In the genomic region with DNA sequence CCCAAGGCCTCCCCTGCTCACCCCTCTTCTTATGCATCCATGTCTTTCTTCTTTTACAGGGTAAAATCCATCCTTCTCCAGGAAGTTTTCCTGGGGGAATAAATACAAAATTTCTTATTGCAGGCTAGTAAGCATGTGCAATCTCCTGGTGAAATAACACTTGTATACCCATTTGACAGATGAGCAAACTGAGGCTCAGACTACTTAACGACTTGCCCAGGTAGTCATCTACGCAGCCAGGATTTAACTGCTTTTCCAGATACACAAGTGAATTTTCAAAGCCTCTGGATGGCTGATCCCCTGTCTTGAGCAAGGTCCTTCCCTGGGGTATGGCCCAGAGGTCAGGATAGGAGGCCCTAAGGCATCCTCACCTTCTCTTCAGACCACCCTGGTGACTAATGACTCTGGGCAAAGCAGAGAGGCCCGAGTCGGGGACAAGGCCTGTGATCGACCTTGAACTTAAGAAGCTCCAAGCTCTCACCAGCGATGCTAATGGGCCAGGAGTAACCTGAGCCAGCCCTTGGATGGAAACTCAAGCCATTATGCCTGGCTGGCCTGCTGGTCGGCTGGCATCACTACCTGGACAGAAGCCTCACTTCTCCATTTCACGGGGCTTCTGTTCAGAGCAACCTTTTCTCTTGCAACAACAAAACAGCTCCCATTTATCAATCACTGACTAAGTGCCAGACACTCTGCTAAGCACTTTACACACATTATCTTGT, we compare ENCODE assay signal across 23 cellular contexts. TPM values are rescaled to one million over a fixed set of nuclear protein-coding genes. Genes with fewer than 3 reads are reported as not detected.
"Had no signal": no experiment of that assay in that cellular context is flagged by ENCODE, and none has a peak within 500 bp of the region (broad histone marks: within the 10 kb centered on the region; RNA-seq: fewer than 3 reads in every experiment).

No MANE protein-coding gene starts in this region.

- H3K27me3 ChIP-seq: foreskin keratinocyte, hepatocyte, pancreas, thyroid gland, upper lobe of right lung had no signal

- H3K36me3 ChIP-seq: lower lobe of right lung, neutrophil, pancreas, thyroid gland, upper lobe of right lung had no signal

- H3K4me2 ChIP-seq: hepatocyte had no signal

- H3K4me3 ChIP-seq: hepatocyte, lower lobe of right lung, pancreas, skin epidermis, thyroid gland, upper lobe of right lung had no signal

- H3K9me3 ChIP-seq: lower lobe of right lung, neutrophil, pancreas, thyroid gland, upper lobe of right lung had no signal

- DNase-seq: activated CD4-positive, alpha-beta T cell treated with anti-CD3 and anti-CD28 coated beads for 1 hour; activated CD4-positive, alpha-beta T cell treated with anti-CD3 and anti-CD28 coated beads, Interleukin-2, amount 50 U/mL, for 1 hour; activated CD8-positive, alpha-beta T cell treated with anti-CD3 and anti-CD28 coated beads, Interleukin-2, amount 10 ng/mL, durations not matched to agents 7 days and 5 days; activated gamma-delta T cell; activated naive CD4-positive, alpha-beta T cell treated with anti-CD3 and anti-CD28 coated beads, Interleukin-2, amount 50 U/mL, for 16 hours; activated naive CD8-positive, alpha-beta T cell treated with anti-CD3 and anti-CD28 coated beads, Interleukin-2, amount 50 U/mL, for 24 hours; dermis blood vessel endothelial cell; effector CD8-positive, alpha-beta T cell; foreskin keratinocyte; glutamatergic neuron; lower lobe of right lung; natural killer cell; right cardiac atrium; stimulated activated CD4-positive, alpha-beta T cell treated with anti-CD3 and anti-CD28 coated beads, Interleukin-1b, Interleukin-23, amount 100 ng/mL, for 48 hours; T-helper 9 cell; thyroid gland; upper lobe of right lung had no signal

- H3K27ac ChIP-seq: foreskin keratinocyte, hepatocyte, lower lobe of right lung, neutrophil, pancreas, skin epidermis, thyroid gland, upper lobe of right lung had no signal

- ATAC-seq: activated CD8-positive, alpha-beta T cell treated with anti-CD3 and anti-CD28 coated beads, Interleukin-2, amount 10 ng/mL, durations not matched to agents 7 days and 5 days; activated naive CD8-positive, alpha-beta T cell treated with anti-CD3 and anti-CD28 coated beads, Interleukin-2, amount 50 U/mL, for 24 hours; foreskin keratinocyte; lower lobe of right lung; natural killer cell; pancreas; right cardiac atrium; upper lobe of right lung had no signal

- FAIRE-seq: pancreas had no signal

- H3K4me1 ChIP-seq: foreskin keratinocyte, pancreas had no signal

- H2AFZ ChIP-seq: hepatocyte had no signal

RNA-seq across cellular contexts. Expression of a gene that starts 33.1 kb away (rescaled TPM):
- total RNA-seq: activated CD8-positive, alpha-beta T cell treated with anti-CD3 and anti-CD28 coated beads, Interleukin-2, amount 10 ng/mL, durations not matched to agents 7 days and 5 days; activated T-helper 1 cell treated with anti-CD3 and anti-CD28 coated beads, Interleukin-12 subunit alpha, Interleukin-12 subunit beta, Interleukin-2, Interleukin-4 antibody, amounts not matched to agents 30 ng/mL and 10 ng/mL and 1 ng/mL, durations not matched to agents 14 hours and 24 hours and 36 hours; natural killer cell; T-helper 1 cell treated with Interleukin-12 subunit alpha and Interleukin-12 subunit beta and Interleukin-4 antibody, amounts not matched to agents 30 ng/mL and 1 ng/mL, for 36 hours had no signal
- polyA plus RNA-seq: foreskin keratinocyte had no signal
